ENCODE assay signal across 1 cellular context in the genomic region with DNA sequence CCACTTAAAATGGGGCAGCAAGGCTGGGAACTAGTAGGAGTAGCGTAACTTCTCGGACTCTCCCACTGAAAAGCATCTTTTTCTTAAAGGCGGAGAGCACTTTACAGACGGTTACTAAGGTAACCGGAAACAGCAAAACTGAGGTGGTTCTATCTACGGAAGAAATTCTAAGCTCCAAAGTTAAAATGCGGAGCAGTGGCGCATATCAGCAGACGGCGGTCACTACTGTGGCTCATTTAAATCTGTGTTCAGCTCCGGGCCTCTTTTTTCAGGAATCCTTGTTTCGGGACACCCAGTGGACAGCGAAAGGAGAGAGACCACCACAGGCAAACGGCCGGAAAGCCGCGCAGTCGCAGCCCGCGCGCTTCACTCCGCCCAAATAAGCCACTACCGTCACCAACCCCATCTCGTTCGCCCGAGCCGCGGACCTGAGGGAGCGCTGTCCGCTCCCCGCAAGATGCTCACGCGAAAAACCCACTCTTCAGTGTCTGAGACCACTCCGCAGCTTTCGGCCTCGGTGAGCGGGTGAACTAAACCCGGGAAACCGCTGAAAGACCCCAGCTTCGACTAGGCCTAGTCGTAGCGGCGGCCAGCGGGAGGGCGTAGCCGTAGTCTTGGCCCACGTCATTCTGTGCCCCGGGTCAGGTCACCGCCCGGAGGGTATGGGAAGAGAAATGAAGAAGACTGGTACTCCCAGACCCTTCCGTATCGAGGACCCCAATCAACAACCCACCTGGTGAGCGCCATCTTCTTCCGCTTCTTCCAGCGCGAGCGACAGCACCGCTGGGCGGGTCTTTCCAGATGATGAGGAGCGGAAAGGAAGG.
TF ChIP-seq lines count a peak whose summit lies in the region.

TSS of gene SNW1 (minus strand) at position 776 of the 824 bp plus-strand sequence. CDS start at position 747, 29 bp downstream.

TF ChIP-seq in HepG2, 621 proteins besides CTCF, POLR2A, EP300 and RAD21 (continued from another document and continues in another):
- 0 out of 2 replicates have a peak, but pooled peaks have one; percentile 36 for TF ChIP-seq ZNF547 (CRISPR knock-in tag; IDR thresholded peaks at IDR 0.05)
- no peak for TF ChIP-seq MTF1 (CRISPR knock-in tag; IDR thresholded peaks at IDR 0.05)
- TF ChIP-seq ZNF782 (CRISPR knock-in tag; IDR thresholded peaks at IDR 0.05; ENCODE audit: borderline replicate concordance) = no peak
- TF ChIP-seq REPIN1 (CRISPR knock-in tag; IDR thresholded peaks at IDR 0.05; ENCODE audit: borderline replicate concordance, low read depth) = no peak
- TF ChIP-seq SMYD3 (CRISPR knock-in tag; IDR thresholded peaks at IDR 0.05) = no peak
- TF ChIP-seq, protein P1, sequence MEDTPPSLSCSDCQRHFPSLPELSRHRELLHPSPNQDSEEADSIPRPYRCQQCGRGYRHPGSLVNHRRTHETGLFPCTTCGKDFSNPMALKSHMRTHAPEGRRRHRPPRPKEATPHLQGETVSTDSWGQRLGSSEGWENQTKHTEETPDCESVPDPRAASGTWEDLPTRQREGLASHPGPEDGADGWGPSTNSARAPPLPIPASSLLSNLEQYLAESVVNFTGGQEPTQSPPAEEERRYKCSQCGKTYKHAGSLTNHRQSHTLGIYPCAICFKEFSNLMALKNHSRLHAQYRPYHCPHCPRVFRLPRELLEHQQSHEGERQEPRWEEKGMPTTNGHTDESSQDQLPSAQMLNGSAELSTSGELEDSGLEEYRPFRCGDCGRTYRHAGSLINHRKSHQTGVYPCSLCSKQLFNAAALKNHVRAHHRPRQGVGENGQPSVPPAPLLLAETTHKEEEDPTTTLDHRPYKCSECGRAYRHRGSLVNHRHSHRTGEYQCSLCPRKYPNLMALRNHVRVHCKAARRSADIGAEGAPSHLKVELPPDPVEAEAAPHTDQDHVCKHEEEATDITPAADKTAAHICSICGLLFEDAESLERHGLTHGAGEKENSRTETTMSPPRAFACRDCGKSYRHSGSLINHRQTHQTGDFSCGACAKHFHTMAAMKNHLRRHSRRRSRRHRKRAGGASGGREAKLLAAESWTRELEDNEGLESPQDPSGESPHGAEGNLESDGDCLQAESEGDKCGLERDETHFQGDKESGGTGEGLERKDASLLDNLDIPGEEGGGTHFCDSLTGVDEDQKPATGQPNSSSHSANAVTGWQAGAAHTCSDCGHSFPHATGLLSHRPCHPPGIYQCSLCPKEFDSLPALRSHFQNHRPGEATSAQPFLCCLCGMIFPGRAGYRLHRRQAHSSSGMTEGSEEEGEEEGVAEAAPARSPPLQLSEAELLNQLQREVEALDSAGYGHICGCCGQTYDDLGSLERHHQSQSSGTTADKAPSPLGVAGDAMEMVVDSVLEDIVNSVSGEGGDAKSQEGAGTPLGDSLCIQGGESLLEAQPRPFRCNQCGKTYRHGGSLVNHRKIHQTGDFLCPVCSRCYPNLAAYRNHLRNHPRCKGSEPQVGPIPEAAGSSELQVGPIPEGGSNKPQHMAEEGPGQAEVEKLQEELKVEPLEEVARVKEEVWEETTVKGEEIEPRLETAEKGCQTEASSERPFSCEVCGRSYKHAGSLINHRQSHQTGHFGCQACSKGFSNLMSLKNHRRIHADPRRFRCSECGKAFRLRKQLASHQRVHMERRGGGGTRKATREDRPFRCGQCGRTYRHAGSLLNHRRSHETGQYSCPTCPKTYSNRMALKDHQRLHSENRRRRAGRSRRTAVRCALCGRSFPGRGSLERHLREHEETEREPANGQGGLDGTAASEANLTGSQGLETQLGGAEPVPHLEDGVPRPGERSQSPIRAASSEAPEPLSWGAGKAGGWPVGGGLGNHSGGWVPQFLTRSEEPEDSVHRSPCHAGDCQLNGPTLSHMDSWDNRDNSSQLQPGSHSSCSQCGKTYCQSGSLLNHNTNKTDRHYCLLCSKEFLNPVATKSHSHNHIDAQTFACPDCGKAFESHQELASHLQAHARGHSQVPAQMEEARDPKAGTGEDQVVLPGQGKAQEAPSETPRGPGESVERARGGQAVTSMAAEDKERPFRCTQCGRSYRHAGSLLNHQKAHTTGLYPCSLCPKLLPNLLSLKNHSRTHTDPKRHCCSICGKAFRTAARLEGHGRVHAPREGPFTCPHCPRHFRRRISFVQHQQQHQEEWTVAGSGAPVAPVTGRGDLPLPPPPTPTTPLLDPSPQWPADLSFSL (CRISPR knock-in tag; IDR thresholded peaks at IDR 0.05) = no peak
- no peak for TF ChIP-seq RCOR2 (CRISPR knock-in tag; IDR thresholded peaks at IDR 0.05)
- TF ChIP-seq NAIF1 (CRISPR knock-in tag; IDR thresholded peaks at IDR 0.05; ENCODE audit: borderline replicate concordance) = no peak
- no peak for TF ChIP-seq ZNF609 (CRISPR knock-in tag; IDR thresholded peaks at IDR 0.05; ENCODE audit: borderline replicate concordance)
- TF ChIP-seq TSC22D2 (CRISPR knock-in tag; IDR thresholded peaks at IDR 0.05; ENCODE audit: borderline replicate concordance) = peak; percentile 58; the same call in 1 of the 2 replicates
- TF ChIP-seq, protein P2, sequence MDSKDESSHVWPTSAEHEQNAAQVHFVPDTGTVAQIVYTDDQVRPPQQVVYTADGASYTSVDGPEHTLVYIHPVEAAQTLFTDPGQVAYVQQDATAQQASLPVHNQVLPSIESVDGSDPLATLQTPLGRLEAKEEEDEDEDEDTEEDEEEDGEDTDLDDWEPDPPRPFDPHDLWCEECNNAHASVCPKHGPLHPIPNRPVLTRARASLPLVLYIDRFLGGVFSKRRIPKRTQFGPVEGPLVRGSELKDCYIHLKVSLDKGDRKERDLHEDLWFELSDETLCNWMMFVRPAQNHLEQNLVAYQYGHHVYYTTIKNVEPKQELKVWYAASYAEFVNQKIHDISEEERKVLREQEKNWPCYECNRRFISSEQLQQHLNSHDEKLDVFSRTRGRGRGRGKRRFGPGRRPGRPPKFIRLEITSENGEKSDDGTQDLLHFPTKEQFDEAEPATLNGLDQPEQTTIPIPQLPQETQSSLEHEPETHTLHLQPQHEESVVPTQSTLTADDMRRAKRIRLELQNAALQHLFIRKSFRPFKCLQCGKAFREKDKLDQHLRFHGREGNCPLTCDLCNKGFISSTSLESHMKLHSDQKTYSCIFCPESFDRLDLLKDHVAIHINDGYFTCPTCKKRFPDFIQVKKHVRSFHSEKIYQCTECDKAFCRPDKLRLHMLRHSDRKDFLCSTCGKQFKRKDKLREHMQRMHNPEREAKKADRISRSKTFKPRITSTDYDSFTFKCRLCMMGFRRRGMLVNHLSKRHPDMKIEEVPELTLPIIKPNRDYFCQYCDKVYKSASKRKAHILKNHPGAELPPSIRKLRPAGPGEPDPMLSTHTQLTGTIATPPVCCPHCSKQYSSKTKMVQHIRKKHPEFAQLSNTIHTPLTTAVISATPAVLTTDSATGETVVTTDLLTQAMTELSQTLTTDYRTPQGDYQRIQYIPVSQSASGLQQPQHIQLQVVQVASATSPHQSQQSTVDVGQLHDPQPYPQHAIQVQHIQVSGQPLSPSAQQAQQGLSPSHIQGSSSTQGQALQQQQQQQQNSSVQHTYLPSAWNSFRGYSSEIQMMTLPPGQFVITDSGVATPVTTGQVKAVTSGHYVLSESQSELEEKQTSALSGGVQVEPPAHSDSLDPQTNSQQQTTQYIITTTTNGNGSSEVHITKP (CRISPR knock-in tag; IDR thresholded peaks at IDR 0.05; ENCODE audit: low read depth) = no peak
- no peak for TF ChIP-seq ZNF367 (CRISPR knock-in tag; IDR thresholded peaks at IDR 0.05; ENCODE audit: borderline replicate concordance)
- TF ChIP-seq CENPT (CRISPR knock-in tag; IDR thresholded peaks at IDR 0.05; ENCODE audit: low read depth) = no peak
- TF ChIP-seq, protein P3, sequence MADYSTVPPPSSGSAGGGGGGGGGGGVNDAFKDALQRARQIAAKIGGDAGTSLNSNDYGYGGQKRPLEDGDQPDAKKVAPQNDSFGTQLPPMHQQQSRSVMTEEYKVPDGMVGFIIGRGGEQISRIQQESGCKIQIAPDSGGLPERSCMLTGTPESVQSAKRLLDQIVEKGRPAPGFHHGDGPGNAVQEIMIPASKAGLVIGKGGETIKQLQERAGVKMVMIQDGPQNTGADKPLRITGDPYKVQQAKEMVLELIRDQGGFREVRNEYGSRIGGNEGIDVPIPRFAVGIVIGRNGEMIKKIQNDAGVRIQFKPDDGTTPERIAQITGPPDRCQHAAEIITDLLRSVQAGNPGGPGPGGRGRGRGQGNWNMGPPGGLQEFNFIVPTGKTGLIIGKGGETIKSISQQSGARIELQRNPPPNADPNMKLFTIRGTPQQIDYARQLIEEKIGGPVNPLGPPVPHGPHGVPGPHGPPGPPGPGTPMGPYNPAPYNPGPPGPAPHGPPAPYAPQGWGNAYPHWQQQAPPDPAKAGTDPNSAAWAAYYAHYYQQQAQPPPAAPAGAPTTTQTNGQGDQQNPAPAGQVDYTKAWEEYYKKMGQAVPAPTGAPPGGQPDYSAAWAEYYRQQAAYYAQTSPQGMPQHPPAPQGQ (CRISPR knock-in tag; IDR thresholded peaks at IDR 0.05; ENCODE audit: borderline replicate concordance) = no peak
- TF ChIP-seq, protein P4, sequence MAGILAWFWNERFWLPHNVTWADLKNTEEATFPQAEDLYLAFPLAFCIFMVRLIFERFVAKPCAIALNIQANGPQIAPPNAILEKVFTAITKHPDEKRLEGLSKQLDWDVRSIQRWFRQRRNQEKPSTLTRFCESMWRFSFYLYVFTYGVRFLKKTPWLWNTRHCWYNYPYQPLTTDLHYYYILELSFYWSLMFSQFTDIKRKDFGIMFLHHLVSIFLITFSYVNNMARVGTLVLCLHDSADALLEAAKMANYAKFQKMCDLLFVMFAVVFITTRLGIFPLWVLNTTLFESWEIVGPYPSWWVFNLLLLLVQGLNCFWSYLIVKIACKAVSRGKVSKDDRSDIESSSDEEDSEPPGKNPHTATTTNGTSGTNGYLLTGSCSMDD (CRISPR knock-in tag; IDR thresholded peaks at IDR 0.05) = no peak
- TF ChIP-seq, protein P5, sequence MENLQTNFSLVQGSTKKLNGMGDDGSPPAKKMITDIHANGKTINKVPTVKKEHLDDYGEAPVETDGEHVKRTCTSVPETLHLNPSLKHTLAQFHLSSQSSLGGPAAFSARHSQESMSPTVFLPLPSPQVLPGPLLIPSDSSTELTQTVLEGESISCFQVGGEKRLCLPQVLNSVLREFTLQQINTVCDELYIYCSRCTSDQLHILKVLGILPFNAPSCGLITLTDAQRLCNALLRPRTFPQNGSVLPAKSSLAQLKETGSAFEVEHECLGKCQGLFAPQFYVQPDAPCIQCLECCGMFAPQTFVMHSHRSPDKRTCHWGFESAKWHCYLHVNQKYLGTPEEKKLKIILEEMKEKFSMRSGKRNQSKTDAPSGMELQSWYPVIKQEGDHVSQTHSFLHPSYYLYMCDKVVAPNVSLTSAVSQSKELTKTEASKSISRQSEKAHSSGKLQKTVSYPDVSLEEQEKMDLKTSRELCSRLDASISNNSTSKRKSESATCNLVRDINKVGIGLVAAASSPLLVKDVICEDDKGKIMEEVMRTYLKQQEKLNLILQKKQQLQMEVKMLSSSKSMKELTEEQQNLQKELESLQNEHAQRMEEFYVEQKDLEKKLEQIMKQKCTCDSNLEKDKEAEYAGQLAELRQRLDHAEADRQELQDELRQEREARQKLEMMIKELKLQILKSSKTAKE (CRISPR knock-in tag; IDR thresholded peaks at IDR 0.05; ENCODE audit: borderline replicate concordance) = no peak
- no peak for TF ChIP-seq ZNF441 (CRISPR knock-in tag; IDR thresholded peaks at IDR 0.05; ENCODE audit: borderline replicate concordance)
- TF ChIP-seq NFYB (CRISPR knock-in tag; IDR thresholded peaks at IDR 0.05) = 0 out of 2 replicates have a peak, but pooled peaks have one; percentile 21
- no peak for TF ChIP-seq TEAD2 (CRISPR knock-in tag; IDR thresholded peaks at IDR 0.05)
- no peak for TF ChIP-seq REXO4 (CRISPR knock-in tag; IDR thresholded peaks at IDR 0.05; ENCODE audit: borderline replicate concordance)
- TF ChIP-seq ZNF260 (CRISPR knock-in tag; IDR thresholded peaks at IDR 0.05; ENCODE audit: borderline replicate concordance, low read depth) = no peak
- no peak for TF ChIP-seq ZSCAN25 (CRISPR knock-in tag; IDR thresholded peaks at IDR 0.05)
- peak; percentile 83; the same call in 1 of the 2 replicates for TF ChIP-seq ATAD3A (CRISPR knock-in tag; IDR thresholded peaks at IDR 0.05)
- TF ChIP-seq ZNF674 (CRISPR knock-in tag; IDR thresholded peaks at IDR 0.05; ENCODE audit: low read depth) = no peak
- TF ChIP-seq HOXA5 (CRISPR knock-in tag; IDR thresholded peaks at IDR 0.05) = no peak
- no peak for TF ChIP-seq TBP (CRISPR knock-in tag; IDR thresholded peaks at IDR 0.05)
- no peak for TF ChIP-seq NR2F6 (IDR thresholded peaks at IDR 0.05)
- TF ChIP-seq NR2F6 (CRISPR knock-in tag; IDR thresholded peaks at IDR 0.05) = no peak
- TF ChIP-seq ZNF724P (CRISPR knock-in tag; IDR thresholded peaks at IDR 0.05; ENCODE audit: borderline replicate concordance) = no peak
- TF ChIP-seq ZNF629 (CRISPR knock-in tag; conservative IDR thresholded peaks at IDR 0.05) = no peak
- TF ChIP-seq CBX1 (IDR thresholded peaks at IDR 0.05; ENCODE audit: low read depth) = no peak
- TF ChIP-seq ZIK1 (CRISPR knock-in tag; IDR thresholded peaks at IDR 0.05; ENCODE audit: borderline replicate concordance, low read depth) = peak; percentile 62; the same call in 1 of the 2 replicates
- TF ChIP-seq TBX2 (CRISPR knock-in tag; IDR thresholded peaks at IDR 0.05; ENCODE audit: borderline replicate concordance) = peak; percentile 39; the same call in 1 of the 2 replicates
- no peak for TF ChIP-seq HNRNPUL1 (IDR thresholded peaks at IDR 0.05; ENCODE audit: low read depth, low read length)
- no peak for TF ChIP-seq NFRKB (IDR thresholded peaks at IDR 0.05)
